In genomic region chr3:194748229-194748628, GRCh38 we compare ENCODE assay signal across 23 cellular contexts.
DNase-seq lines count a peak whose midpoint lies in the region; ATAC-seq and TF ChIP-seq lines count a peak whose summit lies in the region.
"Had no signal": no experiment of that assay in that cellular context is flagged by ENCODE, and none has a peak within 500 bp of the region (broad histone marks: within the 10 kb centered on the region; RNA-seq: fewer than 3 reads in every experiment).

No MANE protein-coding gene starts in this region.

- TF ChIP-seq CTCF in HEK293 (tag by site-specific recombination; IDR thresholded peaks at IDR 0.05) (no peak), WTC11 (IDR thresholded peaks at IDR 0.05) (no peak), parathyroid adenoma (IDR thresholded peaks at IDR 0.05) (no peak), foreskin fibroblast (IDR thresholded peaks at IDR 0.05; ENCODE audit: low read depth, low read length) (no peak)

- no peaks in the 10 kb centered on the region for H3K79me2 ChIP-seq in parathyroid adenoma

- H3K4me2 ChIP-seq in parathyroid adenoma (ENCODE audit: low read length) = no peak overlapping the region
- H3K4me2 ChIP-seq: BLaER1, KMS-11, PC-9 had no signal

- H3K4me3 Mint-ChIP-seq in WTC11 = no peak overlapping the region
- no peak overlapping the region for H3K4me3 Mint-ChIP-seq in stimulated activated naive B cell treated with anti-CD40 and anti-IgM and Interleukin-4, amounts not matched to agents 10 μg/mL and 1 μg/mL and 100 μg/mL, for 72 hours
- H3K4me3 Mint-ChIP-seq: CD4-positive, alpha-beta memory T cell; HFFc6 had no signal

- no peak overlapping the region for H3K27ac Mint-ChIP-seq in WTC11
- H3K27ac Mint-ChIP-seq in stimulated activated naive B cell treated with anti-CD40 and anti-IgM and Interleukin-4, amounts not matched to agents 10 μg/mL and 1 μg/mL and 100 μg/mL, for 72 hours = no peak overlapping the region
- H3K27ac Mint-ChIP-seq: HFFc6 had no signal

- peak overlapping the region; percentile 18 for H2AFZ ChIP-seq in parathyroid adenoma
- H2AFZ ChIP-seq: PC-9 had no signal

- DNase-seq in WTC11 (ENCODE audit: low spot score) = peak; percentile 30
- DNase-seq in left kidney (ENCODE audit: low read depth, low spot score) = peak; percentile 56
- no peak for DNase-seq in activated gamma-delta T cell treated with Interleukin-2 at 50 U/mL for 16 hours
- no peak for DNase-seq in foreskin fibroblast
- DNase-seq in stimulated activated naive B cell treated with anti-CD40 and anti-IgM and Interleukin-4, amounts not matched to agents 10 μg/mL and 1 μg/mL and 100 μg/mL, for 72 hours = no peak
- DNase-seq: CD4-positive, alpha-beta memory T cell; COR-L47; HFFc6; MM.1S; NCI-H2029; NCI-H446; NCI-H526; NCI-H82; NK-92 treated with Interleukin-12 subunit alpha and Interleukin-12 subunit beta, amount 100 ng/mL, for 24 hours; PC-9; SJCRH30 had no signal

- H3K4me3 ChIP-seq in HEK293 (ENCODE audit: low read depth, low read length) (no peak overlapping the region), parathyroid adenoma (ENCODE audit: low read depth, low read length) (no peak overlapping the region), foreskin fibroblast (ENCODE audit: low read depth in 1 of 2, low read length in 2 of 2) (no peak overlapping the region)
- H3K4me3 ChIP-seq: BLaER1, PC-9, SJCRH30 had no signal

- H3K4me1 ChIP-seq in HEK293 (ENCODE audit: control insufficient read depth, insufficient read depth, low read length) = no peaks in the 10 kb centered on the region
- no peaks in the 10 kb centered on the region for H3K4me1 ChIP-seq in parathyroid adenoma
- H3K4me1 ChIP-seq: SJCRH30 had no signal

- H3K36me3 ChIP-seq in HEK293 (ENCODE audit: control insufficient read depth in 2 of 2, insufficient read depth in 1 of 2, low read length in 2 of 2) (no peaks in the 10 kb centered on the region), parathyroid adenoma (ENCODE audit: control insufficient read depth, insufficient read depth, low read length) (no peaks in the 10 kb centered on the region)
- H3K36me3 ChIP-seq: BLaER1, SJCRH30 had no signal

- H3K9me3 ChIP-seq in HEK293 (ENCODE audit: control insufficient read depth, insufficient read depth, low read depth, low read length) (no peaks in the 10 kb centered on the region), parathyroid adenoma (ENCODE audit: control insufficient read depth, low read length) (no peaks in the 10 kb centered on the region)
- H3K9me3 ChIP-seq: BLaER1, SJCRH30 had no signal

- no peaks in the 10 kb centered on the region for H3K27me3 ChIP-seq in parathyroid adenoma (ENCODE audit: control insufficient read depth, insufficient read depth, low read length)
- H3K27me3 ChIP-seq: BLaER1, SJCRH30 had no signal

- POLR2A ChIA-PET in HEK293 (lab: Yijun Ruan, JAX) (no interaction called here), WTC11 (lab: Charles Lee) (interaction anchor here (0.7 kb wide), 2 partner anchors 21 to 60 kb away, joined by 3 read pairs; no protein-coding TSS in a partner anchor)

- H3K9ac ChIP-seq in parathyroid adenoma = no peak overlapping the region
- H3K9ac ChIP-seq: BLaER1, KMS-11 had no signal

- CTCF ChIA-PET in HEK293 (lab: Yijun Ruan, JAX) (interaction anchor here (0.6 kb wide), 1 partner anchor 66 kb away, joined by 3 read pairs; no protein-coding TSS in a partner anchor), WTC11 (lab: Charles Lee) (interaction anchor here (1.5 to 4.1 kb wide), 2 partner anchors 61 to 66 kb away, joined by 10 to 25 read pairs; no protein-coding TSS in a partner anchor)

- no peaks in the 10 kb centered on the region for H3K9me3 Mint-ChIP-seq in WTC11
- H3K9me3 Mint-ChIP-seq in stimulated activated naive B cell treated with anti-CD40 and anti-IgM and Interleukin-4, amounts not matched to agents 10 μg/mL and 1 μg/mL and 100 μg/mL, for 72 hours = no peaks in the 10 kb centered on the region
- H3K9me3 Mint-ChIP-seq: HFFc6 had no signal

- H3K27me3 Mint-ChIP-seq in WTC11 (ENCODE audit: low read depth) = peaks cover 6% of the 10 kb centered on the region; the same call in 1 of the 2 replicates
- H3K27me3 Mint-ChIP-seq in stimulated activated naive B cell treated with anti-CD40 and anti-IgM and Interleukin-4, amounts not matched to agents 10 μg/mL and 1 μg/mL and 100 μg/mL, for 72 hours = no peaks in the 10 kb centered on the region

- H3K4me1 Mint-ChIP-seq in WTC11 = peaks cover 39% of the 10 kb centered on the region
- H3K4me1 Mint-ChIP-seq in stimulated activated naive B cell treated with anti-CD40 and anti-IgM and Interleukin-4, amounts not matched to agents 10 μg/mL and 1 μg/mL and 100 μg/mL, for 72 hours = peaks cover 11 to 17% of the 10 kb centered on the region in 2 donors
- H3K4me1 Mint-ChIP-seq: CD4-positive, alpha-beta memory T cell had no signal

- H3K27ac ChIP-seq in HEK293 (ENCODE audit: extremely low read depth, low read depth, low read length) = no peak overlapping the region
- H3K27ac ChIP-seq in parathyroid adenoma = no peak overlapping the region
- H3K27ac ChIP-seq: BLaER1, KMS-11, PC-9, SJCRH30 had no signal

- H3K36me3 Mint-ChIP-seq in WTC11 = no peaks in the 10 kb centered on the region
- H3K36me3 Mint-ChIP-seq in stimulated activated naive B cell treated with anti-CD40 and anti-IgM and Interleukin-4, amounts not matched to agents 10 μg/mL and 1 μg/mL and 100 μg/mL, for 72 hours = no peaks in the 10 kb centered on the region
- H3K36me3 Mint-ChIP-seq: CD4-positive, alpha-beta memory T cell had no signal

- ATAC-seq in WTC11 (peak; percentile 43), HG03460 (IDR thresholded peaks at IDR 0.05; ENCODE audit: unreplicated experiment) (no peak)
- no peak for ATAC-seq in stimulated activated naive B cell treated with anti-CD40 and anti-IgM and Interleukin-4, amounts not matched to agents 10 μg/mL and 1 μg/mL and 100 μg/mL, for 72 hours (replicated peaks)
- ATAC-seq: Right ventricle myocardium inferior, SK-N-SH treated with all-trans-retinoic acid at 6 μM for 48 hours had no signal

TF ChIP-seq in HEK293, 187 proteins besides CTCF, POLR2A, EP300 and RAD21:
- TF ChIP-seq ZNF76 (tag by site-specific recombination; IDR thresholded peaks at IDR 0.05; ENCODE audit: borderline replicate concordance, low read depth) = no peak
- no peak for TF ChIP-seq ZNF423 (tag by site-specific recombination; IDR thresholded peaks at IDR 0.05)
- no peak for TF ChIP-seq ZNF677 (tag by site-specific recombination; IDR thresholded peaks at IDR 0.05)
- no peak for TF ChIP-seq YY1 (tag by site-specific recombination; IDR thresholded peaks at IDR 0.05)
- TF ChIP-seq ZNF341 (tag by site-specific recombination; IDR thresholded peaks at IDR 0.05; ENCODE audit: low read depth) = peak; percentile 66

TF ChIP-seq in WTC11, 78 proteins besides CTCF, POLR2A, EP300 and RAD21:
- peak; percentile 29; the same call in 1 of the 2 replicates for TF ChIP-seq FOXP1 (CRISPR knock-in tag; IDR thresholded peaks at IDR 0.05; ENCODE audit: borderline replicate concordance)
- no peak for TF ChIP-seq AR (CRISPR knock-in tag; IDR thresholded peaks at IDR 0.05)

Comparison
In these comparisons a context has a peak if more than half of its experiments do, and no peak if none do; other contexts are left out.
1. DNase-seq: peak in WTC11 (single experiment) and left kidney (single experiment); none in activated gamma-delta T cell treated with Interleukin-2 at 50 U/mL for 16 hours (single experiment), foreskin fibroblast (0 of 2) and stimulated activated naive B cell treated with anti-CD40 and anti-IgM and Interleukin-4, amounts not matched to agents 10 μg/mL and 1 μg/mL and 100 μg/mL, for 72 hours (single experiment).